In the genomic region with DNA sequence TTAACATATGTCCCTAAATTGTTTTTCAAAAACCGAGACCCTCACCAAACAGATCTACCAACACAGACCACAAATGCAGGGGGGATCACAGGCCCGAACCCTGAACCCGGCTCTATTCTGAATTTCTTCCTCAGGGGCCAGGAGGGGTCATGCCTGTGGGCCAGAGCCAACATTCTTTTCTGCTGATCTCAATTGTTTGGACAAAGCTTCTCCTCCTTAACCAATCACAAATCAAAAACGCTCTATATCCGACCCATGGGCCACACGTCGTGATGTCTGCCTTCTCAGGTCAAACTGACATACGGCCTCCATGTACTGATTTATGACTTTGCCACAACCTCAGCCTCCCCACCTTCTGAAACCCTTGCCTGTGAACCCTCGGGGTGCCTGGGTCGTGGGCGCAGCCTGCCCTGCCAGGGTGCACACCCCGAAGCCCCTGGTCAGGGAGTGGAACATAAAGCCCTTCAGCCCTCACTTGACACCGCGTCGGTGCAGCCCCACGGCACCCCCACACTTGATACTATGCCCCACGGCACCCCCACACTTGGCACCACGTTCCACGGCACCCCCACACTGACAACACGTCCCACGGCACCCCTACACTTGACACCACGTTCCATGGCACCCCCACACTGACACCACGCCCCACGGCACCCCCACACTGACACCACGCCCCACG, we compare ENCODE assay signal across 11 cellular contexts. TPM values are rescaled to one million over a fixed set of nuclear protein-coding genes. Genes with fewer than 3 reads are reported as not detected.
DNase-seq lines count a peak whose midpoint lies in the region; ATAC-seq and TF ChIP-seq lines count a peak whose summit lies in the region.
"Had no signal": no experiment of that assay in that cellular context is flagged by ENCODE, and none has a peak within 500 bp of the region (broad histone marks: within the 10 kb centered on the region; RNA-seq: fewer than 3 reads in every experiment).

No MANE protein-coding gene starts in this region.

- H3K27me3 Mint-ChIP-seq in neural progenitor cell (ENCODE audit: insufficient read depth, low read depth): no peaks in the 10 kb centered on the region
- H3K27me3 Mint-ChIP-seq: activated CD4-positive, alpha-beta T cell treated with anti-CD3 and anti-CD28 coated beads, Interleukin-2, amount 10 ng/mL, durations not matched to agents 24 days and 14 days; CD4-positive, CD25-positive, alpha-beta regulatory T cell had no signal

- H3K4me2 ChIP-seq in neural progenitor cell: no peak overlapping the region

- H3K9ac ChIP-seq in neural progenitor cell: no peak overlapping the region

- ATAC-seq in HG02870 (IDR thresholded peaks at IDR 0.05; ENCODE audit: unreplicated experiment): no peak
- no peak for ATAC-seq in GM18873 (IDR thresholded peaks at IDR 0.05; ENCODE audit: low FRiP score, unreplicated experiment)
- ATAC-seq in GM19395 (IDR thresholded peaks at IDR 0.05; ENCODE audit: unreplicated experiment): no peak
- ATAC-seq in HG02623 (IDR thresholded peaks at IDR 0.05; ENCODE audit: unreplicated experiment): no peak

- H3K4me1 ChIP-seq in neural progenitor cell: peaks cover 22% of the 10 kb centered on the region

- CTCF ChIA-PET in AG04450 (lab: Charles Lee): no interaction called here

- peaks cover 25% of the 10 kb centered on the region for H3F3A ChIP-seq in neural progenitor cell (ENCODE audit: low read depth)

- H3K27me3 ChIP-seq in AG04450 (ENCODE audit: control insufficient read depth, insufficient read depth, low read length) (no peaks in the 10 kb centered on the region), neural progenitor cell (no peaks in the 10 kb centered on the region)

- H3K79me2 ChIP-seq in neural progenitor cell (ENCODE audit: low read depth): no peaks in the 10 kb centered on the region

- peak overlapping the region; percentile 86 for H3K27ac ChIP-seq in AG04450 (ENCODE audit: low read depth, low read length)
- H3K27ac ChIP-seq in neural progenitor cell: no peak overlapping the region

- no peak for DNase-seq in AG04450 (ENCODE audit: low read depth, low spot score)
- peak; percentile 74 for DNase-seq in M059J (ENCODE audit: low read depth)
- DNase-seq in epithelial cell of proximal tubule (ENCODE audit: low read depth): peak; percentile 42
- no peak for DNase-seq in neural progenitor cell (ENCODE audit: low spot score)
- DNase-seq: activated CD4-positive, alpha-beta T cell treated with anti-CD3 and anti-CD28 coated beads, Interleukin-2, amount 10 ng/mL, durations not matched to agents 24 days and 14 days; CD4-positive, CD25-positive, alpha-beta regulatory T cell; glutamatergic neuron had no signal

- H3K4me3 Mint-ChIP-seq in neural progenitor cell: no peak overlapping the region
- H3K4me3 Mint-ChIP-seq: activated CD4-positive, alpha-beta T cell treated with anti-CD3 and anti-CD28 coated beads, Interleukin-2, amount 10 ng/mL, durations not matched to agents 24 days and 14 days; CD4-positive, CD25-positive, alpha-beta regulatory T cell had no signal

- H3K4me3 ChIP-seq in AG04450 (ENCODE audit: low read depth, low read length) (no peak overlapping the region), epithelial cell of proximal tubule (ENCODE audit: low read depth, low read length) (no peak overlapping the region), neural progenitor cell (no peak overlapping the region)

- H3K36me3 ChIP-seq in neural progenitor cell: no peaks in the 10 kb centered on the region

- TF ChIP-seq CTCF in AG04450 (IDR thresholded peaks at IDR 0.05; ENCODE audit: low read depth, low read length) (no peak), epithelial cell of proximal tubule (conservative IDR thresholded peaks at IDR 0.05; ENCODE audit: low read depth, low read length) (no peak), neural progenitor cell (IDR thresholded peaks at IDR 0.05) (no peak)

- no peaks in the 10 kb centered on the region for H4K20me1 ChIP-seq in neural progenitor cell (ENCODE audit: low read depth)

- H2AFZ ChIP-seq in neural progenitor cell (replicated peaks): no peak overlapping the region

- H3K9me3 ChIP-seq in AG04450 (ENCODE audit: control insufficient read depth, insufficient read depth, low read length): peaks cover 6% of the 10 kb centered on the region; the same call in 1 of the 2 replicates
- no peaks in the 10 kb centered on the region for H3K9me3 ChIP-seq in neural progenitor cell (ENCODE audit: low read depth)

- H3K27ac Mint-ChIP-seq in neural progenitor cell: peak overlapping the region; percentile 68
- H3K27ac Mint-ChIP-seq: activated CD4-positive, alpha-beta T cell treated with anti-CD3 and anti-CD28 coated beads, Interleukin-2, amount 10 ng/mL, durations not matched to agents 24 days and 14 days; CD4-positive, CD25-positive, alpha-beta regulatory T cell had no signal

- peaks cover 20% of the 10 kb centered on the region for H3K36me3 Mint-ChIP-seq in neural progenitor cell

- peaks cover 48% of the 10 kb centered on the region for H3K4me1 Mint-ChIP-seq in neural progenitor cell
- H3K4me1 Mint-ChIP-seq: activated CD4-positive, alpha-beta T cell treated with anti-CD3 and anti-CD28 coated beads, Interleukin-2, amount 10 ng/mL, durations not matched to agents 24 days and 14 days had no signal

- POLR2A ChIA-PET in AG04450 (lab: Yijun Ruan, JAX): no interaction called here

- no peaks in the 10 kb centered on the region for H3K9me3 Mint-ChIP-seq in neural progenitor cell
- H3K9me3 Mint-ChIP-seq: activated CD4-positive, alpha-beta T cell treated with anti-CD3 and anti-CD28 coated beads, Interleukin-2, amount 10 ng/mL, durations not matched to agents 24 days and 14 days had no signal

RNA-seq across cellular contexts. Expression of a gene that starts 58.4 kb away (rescaled TPM):
- 0.35 and 0.51 TPM in 2 replicates for polyA plus RNA-seq in AG04450 (2011; rRNA removed)
- polyA minus RNA-seq in AG04450 (2011; rRNA and poly(A)+ RNA removed): 0.70 and 1.7 TPM in 2 replicates
- total RNA-seq in M059J (2014; rRNA removed; shearing (Covaris generic)): 0.05 and 0.10 TPM in 2 replicates
- total RNA-seq in epithelial cell of proximal tubule (not detected in 2 replicates), neural progenitor cell (ENCODE audit: low replicate concordance) (not detected in 2 replicates)

Comparison
In these comparisons a context has a peak if more than half of its experiments do, and no peak if none do; other contexts are left out.
1. DNase-seq: peak in M059J (single experiment) and epithelial cell of proximal tubule (single experiment); none in AG04450 (single experiment) and neural progenitor cell (single experiment).